Comparison of ENCODE assay signal across 8 cellular contexts in genomic region chr14:58427289-58428010, GRCh38. TPM values are rescaled to one million over a fixed set of nuclear protein-coding genes. Genes with fewer than 3 reads are reported as not detected.
A peak's percentile ranks its signal among the peaks of the same experiment; 100 is the strongest.
DNase-seq lines count a peak whose midpoint lies in the region; TF ChIP-seq lines count a peak whose summit lies in the region.

TSS of gene KIAA0586 (plus strand) at chr14:58427719. CDS start at chr14:58428265, 546 bp downstream.
TSS of gene TIMM9 (minus strand) at chr14:58427531. CDS start at chr14:58411945, 15,586 bp downstream.

- peak; percentile 98 for DNase-seq in ELF-1 (ENCODE audit: low read depth, low spot score)
- DNase-seq in H7 = peak; percentile 88
- peak; percentile 98 for DNase-seq in M059J (ENCODE audit: low read depth)
- peak; percentile 96 to 98 for DNase-seq in SHP77 (lab: John Stamatoyannopoulos, UW)
- peak; percentile 92 for DNase-seq in activated effector memory CD4-positive, alpha-beta T cell treated with Interleukin-2 at 50 U/mL for 16 hours
- DNase-seq in fibroblast of the aortic adventitia (ENCODE audit: low read depth) = peak; percentile 100

- H3K36me3 Mint-ChIP-seq in nephron (ENCODE audit: low read depth) = peaks cover 16% of the 10 kb centered on the region
- peaks cover 37% of the 10 kb centered on the region for H3K36me3 Mint-ChIP-seq in stimulated activated naive CD8-positive, alpha-beta T cell treated with anti-CD3 and anti-CD28 coated beads, Interleukin-15, Interleukin-2, amounts not matched to agents 100 ng/mL and 50 ng/mL, for 24 hours (ENCODE audit: low read depth)

- no peaks in the 10 kb centered on the region for H3K27me3 ChIP-seq in H7 (ENCODE audit: control insufficient read depth, insufficient read depth, low read length)

- no peak for TF ChIP-seq CTCF in fibroblast of the aortic adventitia (IDR thresholded peaks at IDR 0.05; ENCODE audit: insufficient read depth, low read length)
- TF ChIP-seq CTCF in nephron (IDR thresholded peaks at IDR 0.05; ENCODE audit: unreplicated experiment in 3 of 3) = no peak

- H3K9me3 Mint-ChIP-seq in nephron = no peaks in the 10 kb centered on the region
- H3K9me3 Mint-ChIP-seq in stimulated activated naive CD8-positive, alpha-beta T cell treated with anti-CD3 and anti-CD28 coated beads, Interleukin-15, Interleukin-2, amounts not matched to agents 100 ng/mL and 50 ng/mL, for 24 hours = no peaks in the 10 kb centered on the region

- peaks cover 2% of the 10 kb centered on the region; the same call in 1 of the 2 replicates for H3K36me3 ChIP-seq in H7 (replicated peaks; ENCODE audit: control insufficient read depth, insufficient read depth, low read length)

- peaks cover 27% of the 10 kb centered on the region for H3K4me1 Mint-ChIP-seq in nephron
- H3K4me1 Mint-ChIP-seq in stimulated activated naive CD8-positive, alpha-beta T cell treated with anti-CD3 and anti-CD28 coated beads, Interleukin-15, Interleukin-2, amounts not matched to agents 100 ng/mL and 50 ng/mL, for 24 hours (ENCODE audit: low read depth) = peaks cover 61% of the 10 kb centered on the region

- peak within 1 kb of the TSS; percentile 89 to 94 (median 93) for H3K4me3 Mint-ChIP-seq in nephron
- H3K4me3 Mint-ChIP-seq in stimulated activated naive CD8-positive, alpha-beta T cell treated with anti-CD3 and anti-CD28 coated beads, Interleukin-15, Interleukin-2, amounts not matched to agents 100 ng/mL and 50 ng/mL, for 24 hours = peak within 1 kb of the TSS; percentile 96

- no peaks in the 10 kb centered on the region for H3K27me3 Mint-ChIP-seq in nephron (ENCODE audit: low read depth)
- peaks cover 4% of the 10 kb centered on the region for H3K27me3 Mint-ChIP-seq in stimulated activated naive CD8-positive, alpha-beta T cell treated with anti-CD3 and anti-CD28 coated beads, Interleukin-15, Interleukin-2, amounts not matched to agents 100 ng/mL and 50 ng/mL, for 24 hours

- H3K27ac Mint-ChIP-seq in nephron = peak within 1 kb of the TSS; percentile 91 to 97 (median 95)
- H3K27ac Mint-ChIP-seq in stimulated activated naive CD8-positive, alpha-beta T cell treated with anti-CD3 and anti-CD28 coated beads, Interleukin-15, Interleukin-2, amounts not matched to agents 100 ng/mL and 50 ng/mL, for 24 hours = peak within 1 kb of the TSS; percentile 98

- H3K4me3 ChIP-seq in H7 (ENCODE audit: insufficient read depth, low read depth, low read length) = peak within 1 kb of the TSS; percentile 75
- H3K4me3 ChIP-seq in fibroblast of the aortic adventitia (ENCODE audit: low read depth, low read length) = peak within 1 kb of the TSS; percentile 96

RNA-seq across cellular contexts. Expression of gene KIAA0586, which starts in this region (rescaled TPM):
- 20.4 and 30.9 TPM in 2 replicates for total RNA-seq in H7 (2014; rRNA removed; shearing (Covaris generic))
- total RNA-seq in M059J (2014; rRNA removed; shearing (Covaris generic)) = 17.0 and 27.7 TPM in 2 replicates
- total RNA-seq in fibroblast of the aortic adventitia (ENCODE audit: low replicate concordance) = 22.5 and 45.2 TPM in 2 replicates

RNA-seq across cellular contexts. Expression of gene TIMM9, which starts in this region (rescaled TPM):
- 41.5 and 54.5 TPM in 2 replicates for total RNA-seq in H7 (2014; rRNA removed; shearing (Covaris generic))
- 33.9 and 36.9 TPM in 2 replicates for total RNA-seq in M059J (2014; rRNA removed; shearing (Covaris generic))
- 20.2 and 44.4 TPM in 2 replicates for total RNA-seq in fibroblast of the aortic adventitia (ENCODE audit: low replicate concordance)

Comparison
In these comparisons a context has a peak if more than half of its experiments do, and no peak if none do; other contexts are left out.
1. Peak in every context shown above with its lines: DNase-seq and H3K4me3 ChIP-seq.